ENCODE assay signal across 8 cellular contexts in the genomic region with DNA sequence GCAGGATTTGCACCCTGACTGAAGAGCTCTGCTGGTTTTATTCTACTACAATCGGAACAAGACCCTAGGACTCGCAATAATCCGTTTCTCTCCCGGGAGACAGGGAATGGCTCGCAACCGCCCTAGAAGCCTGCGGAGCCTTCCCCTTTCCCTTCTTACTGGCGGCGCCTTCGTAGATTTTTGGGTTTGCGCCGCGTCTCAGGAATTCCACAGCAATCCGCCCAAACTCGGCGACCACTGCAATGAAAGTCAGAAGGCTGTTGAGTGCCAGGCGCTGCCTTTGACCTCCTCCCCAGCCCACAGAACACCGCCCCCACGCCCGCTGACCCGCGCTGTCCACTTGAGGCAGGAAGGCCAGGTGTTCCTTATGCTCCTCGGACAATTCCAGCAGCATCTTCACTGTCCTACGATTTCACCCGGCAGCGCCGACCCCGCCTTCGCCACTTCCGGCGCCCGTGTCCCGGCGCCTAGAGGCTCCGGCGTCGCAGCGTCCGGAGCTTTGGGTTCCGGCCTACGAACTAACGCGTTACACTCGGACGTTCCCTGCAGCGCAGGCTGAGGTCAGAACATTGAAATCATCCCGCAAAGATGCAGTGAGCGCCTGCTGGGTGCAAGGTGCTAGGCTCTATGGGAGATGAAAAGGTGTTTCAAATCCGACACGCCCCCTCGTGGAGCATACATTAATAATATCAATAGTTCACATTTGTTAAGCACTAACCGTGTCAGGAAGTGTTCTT. TPM values are rescaled to one million over a fixed set of nuclear protein-coding genes. Genes with fewer than 3 reads are reported as not detected.
DNase-seq lines count a peak whose midpoint lies in the region; ATAC-seq and TF ChIP-seq lines count a peak whose summit lies in the region.

TSS of gene COMMD2 (minus strand) at position 439 of the 737 bp plus-strand sequence. CDS start at position 394, 45 bp downstream.

- ATAC-seq in HG03196 (IDR thresholded peaks at IDR 0.05; ENCODE audit: unreplicated experiment): peak; percentile 98

- H3K4me3 ChIP-seq in AG10803 (ENCODE audit: low read length) (peak within 1 kb of the TSS; percentile 85), kidney epithelial cell (ENCODE audit: low read depth, low read length) (peak within 1 kb of the TSS; percentile 85)

- H3K27me3 ChIP-seq in kidney epithelial cell (ENCODE audit: control insufficient read depth, insufficient read depth, low read length): no peaks in the 10 kb centered on the region

- in situ Hi-C loops in GM18951 (cut with MboI; ENCODE audit: low sequenced_read_pairs, unreplicated experiment): no loop called here

- DNase-seq in AG10803 (ENCODE audit: low read depth) (peak; percentile 83), NCI-H226 (peak; percentile 87), cerebellum (ENCODE audit: low spot score) (peak; percentile 76), kidney epithelial cell (ENCODE audit: low read depth) (peak; percentile 53)
- DNase-seq in activated CD4-positive, CD25-positive, alpha-beta regulatory T cell treated with anti-CD3 and anti-CD28 coated beads, Interleukin-2, amount 50 U/mL, for 72 hours: peak; percentile 71
- peak; percentile 71 to 77 for DNase-seq in stimulated activated CD4-positive, alpha-beta T cell treated with anti-CD3 and anti-CD28 coated beads, Interleukin-15, amount 100 ng/mL, for 48 hours (ENCODE audit: low read depth in 2 of 2)

- TF ChIP-seq CTCF in AG10803 (conservative IDR thresholded peaks at IDR 0.05; ENCODE audit: low read length) (peak; percentile 30), kidney epithelial cell (IDR thresholded peaks at IDR 0.05; ENCODE audit: insufficient read depth, low read length, poor library complexity, severe bottlenecking) (peak; percentile 18)

- TF ChIP-seq POLR2A in GM18951 (IDR thresholded peaks at IDR 0.05; ENCODE audit: extremely low read depth, insufficient read depth, insufficient read length): peak; percentile 92

- H3K36me3 ChIP-seq in kidney epithelial cell (ENCODE audit: control insufficient read depth, insufficient read depth, low read length): no peaks in the 10 kb centered on the region

RNA-seq across cellular contexts. Expression of gene COMMD2, which starts in this region (rescaled TPM):
- 56.2 TPM for total RNA-seq in cerebellum
- total RNA-seq in kidney epithelial cell: 31.9 and 44.4 TPM in 2 replicates

Comparison
In these comparisons a context has a peak if more than half of its experiments do, and no peak if none do; other contexts are left out.
1. Peak in every context shown above with its lines: DNase-seq, ATAC-seq and H3K4me3 ChIP-seq.